8 cellular contexts compared by ENCODE assay signal in genomic region chr19:16628183-16628983, GRCh38. TPM values are rescaled to one million over a fixed set of nuclear protein-coding genes. Genes with fewer than 3 reads are reported as not detected.
DNase-seq lines count a peak whose midpoint lies in the region; ATAC-seq and TF ChIP-seq lines count a peak whose summit lies in the region.

A gene with protein sequence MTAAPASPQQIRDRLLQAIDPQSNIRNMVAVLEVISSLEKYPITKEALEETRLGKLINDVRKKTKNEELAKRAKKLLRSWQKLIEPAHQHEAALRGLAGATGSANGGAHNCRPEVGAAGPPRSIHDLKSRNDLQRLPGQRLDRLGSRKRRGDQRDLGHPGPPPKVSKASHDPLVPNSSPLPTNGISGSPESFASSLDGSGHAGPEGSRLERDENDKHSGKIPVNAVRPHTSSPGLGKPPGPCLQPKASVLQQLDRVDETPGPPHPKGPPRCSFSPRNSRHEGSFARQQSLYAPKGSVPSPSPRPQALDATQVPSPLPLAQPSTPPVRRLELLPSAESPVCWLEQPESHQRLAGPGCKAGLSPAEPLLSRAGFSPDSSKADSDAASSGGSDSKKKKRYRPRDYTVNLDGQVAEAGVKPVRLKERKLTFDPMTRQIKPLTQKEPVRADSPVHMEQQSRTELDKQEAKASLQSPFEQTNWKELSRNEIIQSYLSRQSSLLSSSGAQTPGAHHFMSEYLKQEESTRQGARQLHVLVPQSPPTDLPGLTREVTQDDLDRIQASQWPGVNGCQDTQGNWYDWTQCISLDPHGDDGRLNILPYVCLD (minus strand): TSS chr19:16628204. CDS start chr19:16627943, 261 bp downstream.

- TF ChIP-seq CTCF in GM10266 (IDR thresholded peaks at IDR 0.05; ENCODE audit: control insufficient read depth, insufficient read depth, low read depth, missing control alignments), result peak; percentile 26
- no peak for TF ChIP-seq CTCF in glutamatergic neuron (IDR thresholded peaks at IDR 0.05; ENCODE audit: partially characterized antibody, unreplicated experiment)
- TF ChIP-seq CTCF in osteocyte (IDR thresholded peaks at IDR 0.05), result no peak

- no peaks in the 10 kb centered on the region for H3K27me3 ChIP-seq in thymus (ENCODE audit: control insufficient read depth, insufficient read depth)

- peak within 1 kb of the TSS; percentile 97 to 99 for H3K27ac Mint-ChIP-seq in activated naive CD4-positive, alpha-beta T cell treated with anti-CD3 and anti-CD28 coated beads, Interleukin-2, amount 50 U/mL, for 72 hours
- H3K27ac Mint-ChIP-seq in glutamatergic neuron (ENCODE audit: unreplicated experiment) (peak within 1 kb of the TSS; percentile 89), osteocyte (ENCODE audit: unreplicated experiment) (peak within 1 kb of the TSS; percentile 97)

- H3K36me3 ChIP-seq in thymus (ENCODE audit: control insufficient read depth, insufficient read depth), result peaks cover 31% of the 10 kb centered on the region

- under 1% methylated on average over 98 of the region's 98 CpGs for WGBS in thymus

- peak; percentile 81 for ATAC-seq in HG02588 (IDR thresholded peaks at IDR 0.05; ENCODE audit: unreplicated experiment)
- ATAC-seq in activated naive CD4-positive, alpha-beta T cell treated with anti-CD3 and anti-CD28 coated beads, Interleukin-2, amount 50 U/mL, for 72 hours, result peak; percentile 93

- H3K27me3 Mint-ChIP-seq in glutamatergic neuron (ENCODE audit: unreplicated experiment) (peaks cover 3% of the 10 kb centered on the region), osteocyte (ENCODE audit: unreplicated experiment) (no peaks in the 10 kb centered on the region)

- peaks cover 20 to 26% of the 10 kb centered on the region in 2 donors for H3K36me3 Mint-ChIP-seq in activated naive CD4-positive, alpha-beta T cell treated with anti-CD3 and anti-CD28 coated beads, Interleukin-2, amount 50 U/mL, for 72 hours
- H3K36me3 Mint-ChIP-seq in glutamatergic neuron (ENCODE audit: unreplicated experiment) (no peaks in the 10 kb centered on the region), osteocyte (ENCODE audit: unreplicated experiment) (peaks cover 7% of the 10 kb centered on the region)

- peaks cover 19% of the 10 kb centered on the region for H3K4me1 Mint-ChIP-seq in glutamatergic neuron (ENCODE audit: low read depth, unreplicated experiment)
- peaks cover 33% of the 10 kb centered on the region for H3K4me1 Mint-ChIP-seq in osteocyte (ENCODE audit: unreplicated experiment)

- H3K9me3 ChIP-seq in thymus (ENCODE audit: control insufficient read depth), result no peaks in the 10 kb centered on the region

- H3K4me3 Mint-ChIP-seq in glutamatergic neuron (ENCODE audit: unreplicated experiment) (peak within 1 kb of the TSS; percentile 92), osteocyte (ENCODE audit: unreplicated experiment) (peak within 1 kb of the TSS; percentile 99)

- H3K4me1 ChIP-seq in thymus (ENCODE audit: control insufficient read depth, insufficient read depth, low read length), result peaks cover 12% of the 10 kb centered on the region

- no peaks in the 10 kb centered on the region for H3K9me3 Mint-ChIP-seq in activated naive CD4-positive, alpha-beta T cell treated with anti-CD3 and anti-CD28 coated beads, Interleukin-2, amount 50 U/mL, for 72 hours
- H3K9me3 Mint-ChIP-seq in glutamatergic neuron (ENCODE audit: unreplicated experiment) (peaks cover 5% of the 10 kb centered on the region), osteocyte (ENCODE audit: unreplicated experiment) (no peaks in the 10 kb centered on the region)

- H3K4me3 ChIP-seq in thymus (ENCODE audit: low read length), result peak within 1 kb of the TSS; percentile 85

- peak within 1 kb of the TSS; percentile 91 for H3K27ac ChIP-seq in thymus (ENCODE audit: low read depth)

- DNase-seq in GM10266 (ENCODE audit: extremely low spot score) (peak; percentile 99), NCI-H1092 (lab: John Stamatoyannopoulos, UW) (peak; percentile 94), SKM-1 (lab: John Stamatoyannopoulos, UW; ENCODE audit: unreplicated experiment) (peak; percentile 97), glutamatergic neuron (peak; percentile 96), osteocyte (ENCODE audit: extremely low spot score, unreplicated experiment) (peak; percentile 99)
- DNase-seq in activated naive CD4-positive, alpha-beta T cell treated with anti-CD3 and anti-CD28 coated beads, Interleukin-2, amount 50 U/mL, for 72 hours (ENCODE audit: low spot score in 2 of 2), result peak; percentile 96

RNA-seq across cellular contexts. Expression of the gene that starts here (rescaled TPM):
- total RNA-seq in activated naive CD4-positive, alpha-beta T cell treated with anti-CD3 and anti-CD28 coated beads, Interleukin-2, amount 50 U/mL, for 72 hours, result 10 to 100 TPM; 24.1 TPM
- 9.8 TPM for total RNA-seq in glutamatergic neuron (ENCODE audit: unreplicated experiment)
- 9.5 and 15.4 TPM in 2 replicates for total RNA-seq in osteocyte
- polyA plus RNA-seq in thymus, result 8.1 TPM

Comparison
In these comparisons a context has a peak if more than half of its experiments do, and no peak if none do; other contexts are left out.
1. Peak in every context shown above with its lines: DNase-seq, ATAC-seq, H3K4me3 ChIP-seq and H3K27ac ChIP-seq.